In genomic region chr6:39320370-39320984, GRCh38 we compare ENCODE assay signal across 1 cellular context.
TF ChIP-seq lines count a peak whose summit lies in the region.

No MANE protein-coding gene starts in this region.

TF ChIP-seq in H1, 55 proteins besides CTCF, POLR2A, EP300 and RAD21 (continued from another document):
- TF ChIP-seq TEAD4 (IDR thresholded peaks at IDR 0.05; ENCODE audit: low read depth, low read length) (no peak), TBP (IDR thresholded peaks at IDR 0.05; ENCODE audit: low read depth, low read length) (no peak), SIRT6 (IDR thresholded peaks at IDR 0.05; ENCODE audit: low read length) (no peak)
